Comparison of ENCODE assay signal across 8 cellular contexts in the genomic region with DNA sequence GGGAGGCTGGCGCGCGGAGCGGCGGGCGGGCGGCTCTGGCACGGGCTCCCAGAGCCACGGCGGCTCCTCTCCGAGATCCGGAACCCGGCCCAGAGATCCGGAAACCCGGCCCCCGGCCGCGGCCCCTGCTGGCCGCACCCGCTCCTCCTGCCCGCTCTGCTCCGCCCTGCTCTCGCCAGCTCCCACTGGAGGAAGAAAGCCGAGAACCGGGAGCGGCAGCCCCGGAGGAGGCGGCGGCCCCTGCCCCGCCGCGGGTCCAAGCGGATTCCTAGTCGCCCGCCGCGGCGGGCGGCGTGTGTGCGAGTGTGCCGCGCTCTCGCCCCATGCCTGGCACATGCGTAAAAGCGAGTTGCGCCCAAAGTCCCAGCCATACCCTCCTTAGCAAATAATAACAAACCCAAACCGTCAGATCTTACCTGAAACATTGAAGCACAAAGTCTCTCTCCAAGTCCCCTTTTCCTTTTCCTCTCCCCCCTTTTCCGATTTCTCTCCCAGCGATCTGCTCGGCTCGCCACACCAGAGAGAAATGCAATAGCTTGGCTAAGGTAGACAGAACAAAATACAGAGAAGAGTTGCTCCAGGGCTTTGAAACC.
DNase-seq lines count a peak whose midpoint lies in the region; ATAC-seq and TF ChIP-seq lines count a peak whose summit lies in the region.

No MANE protein-coding gene starts in this region.

- TF ChIP-seq CTCF in Caco-2 (IDR thresholded peaks at IDR 0.05; ENCODE audit: insufficient read depth in 1 of 2, low read depth in 1 of 2, low read length in 1 of 2, severe bottlenecking in 1 of 2, unreplicated experiment in 1 of 2): no peak
- no peak for TF ChIP-seq CTCF in colonic mucosa (IDR thresholded peaks at IDR 0.05)

- POLR2A ChIA-PET in Caco-2 (lab: Charles Lee): no interaction called here

- H3K9me3 ChIP-seq in Caco-2 (no peaks in the 10 kb centered on the region), colonic mucosa (no peaks in the 10 kb centered on the region)

- no peaks in the 10 kb centered on the region for H3K4me1 Mint-ChIP-seq in Caco-2 (ENCODE audit: low read depth, unreplicated experiment)

- H3K9ac ChIP-seq in colonic mucosa (ENCODE audit: low read depth in 2 of 2, low read length in 2 of 2): peak overlapping the region; percentile 28 to 47

- H3K27ac Mint-ChIP-seq in Caco-2 (ENCODE audit: unreplicated experiment): no peak overlapping the region

- no peaks in the 10 kb centered on the region for H3K36me3 Mint-ChIP-seq in Caco-2 (ENCODE audit: insufficient read depth, unreplicated experiment)

- BruUV-seq in Caco-2 (replicated peaks; lab: Mats Ljungman, UMichigan): no TSS peak

- peak overlapping the region; percentile 85 for H3K4me3 Mint-ChIP-seq in Caco-2 (ENCODE audit: unreplicated experiment)

- H3K4me3 ChIP-seq in Caco-2 (ENCODE audit: low read depth, low read length) (peak overlapping the region; percentile 44), colonic mucosa (peak overlapping the region; percentile 62)

- no peaks in the 10 kb centered on the region for H3K9me3 Mint-ChIP-seq in Caco-2 (ENCODE audit: unreplicated experiment)

- intact Hi-C loops in Caco-2 (cut with micrococcal nuclease; ENCODE audit: unreplicated experiment): loop anchor here (10.0 kb wide), 2 partner anchors 112 to 272 kb away; partner anchors contain the start of gene KCTD1
- intact Hi-C loops in colonic mucosa (cut with DNase I): loop anchor here (10.0 kb wide), 1 partner anchor 118 kb away; no protein-coding TSS in a partner anchor

- H3K4me1 ChIP-seq in Caco-2: no peaks in the 10 kb centered on the region
- H3K4me1 ChIP-seq in colonic mucosa: no peaks in the 10 kb centered on the region

- H3K27ac ChIP-seq in colonic mucosa: peak overlapping the region; percentile 55
- peak overlapping the region; percentile 85 for H3K27ac ChIP-seq in layer of hippocampus (ENCODE audit: low read depth, low read length)

- H3K27me3 Mint-ChIP-seq in Caco-2 (ENCODE audit: insufficient read depth, unreplicated experiment): peaks cover 11% of the 10 kb centered on the region

- H3K27me3 ChIP-seq in Caco-2 (replicated peaks; ENCODE audit: control insufficient read depth, insufficient read depth, low read length): no peaks in the 10 kb centered on the region
- no peaks in the 10 kb centered on the region for H3K27me3 ChIP-seq in colonic mucosa
- H3K27me3 ChIP-seq in layer of hippocampus (ENCODE audit: control insufficient read depth, insufficient read depth, low read length): no peaks in the 10 kb centered on the region

- CTCF ChIA-PET in Caco-2 (lab: Charles Lee): no interaction called here

- ATAC-seq in GM19395 (IDR thresholded peaks at IDR 0.05; ENCODE audit: unreplicated experiment) (peak; percentile 76), GM18861 (IDR thresholded peaks at IDR 0.05; ENCODE audit: unreplicated experiment) (no peak)

- no peaks in the 10 kb centered on the region for H3K36me3 ChIP-seq in Caco-2 (ENCODE audit: control insufficient read depth, insufficient read depth, low read length)
- no peaks in the 10 kb centered on the region for H3K36me3 ChIP-seq in colonic mucosa

- DNase-seq in Caco-2 (peak; percentile 36 to 57), HuH-7.5 (ENCODE audit: low spot score) (peak; percentile 49), RPMI8226 (peak; percentile 36), colonic mucosa (peak; percentile 76)
- DNase-seq in stimulated activated CD8-positive, alpha-beta memory T cell treated with anti-CD3 and anti-CD28 coated beads, Interleukin-4, amount 100 ng/mL, for 48 hours: peak; percentile 32
